Comparison of ENCODE assay signal across 9 cellular contexts in the genomic region with DNA sequence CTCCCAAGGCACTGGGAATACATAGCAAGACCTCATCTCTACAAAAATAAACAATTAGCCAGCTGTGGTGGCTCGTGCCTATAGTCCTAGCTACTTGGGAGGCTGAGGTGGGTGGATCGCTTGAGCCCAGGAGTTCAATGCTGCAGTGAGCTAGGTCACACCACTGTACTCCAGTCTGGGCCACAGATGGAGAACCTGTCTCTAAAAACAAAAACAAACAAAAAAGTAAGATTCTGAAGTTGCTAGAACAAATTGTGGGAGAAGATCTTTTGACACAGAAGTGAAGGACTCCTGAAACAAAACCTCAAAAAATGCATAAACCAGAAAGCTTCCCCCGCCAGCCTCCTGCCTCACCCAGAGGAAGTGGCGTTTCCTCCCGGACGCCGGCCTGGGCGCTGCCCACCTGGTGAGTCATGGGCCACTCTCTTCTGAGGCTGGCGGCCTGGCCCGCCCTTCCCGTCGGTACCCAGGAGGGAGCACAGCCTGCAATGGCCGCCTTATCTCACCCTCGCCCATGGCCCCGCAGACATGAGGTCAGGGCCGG. TPM values are rescaled to one million over a fixed set of nuclear protein-coding genes. Genes with fewer than 3 reads are reported as not detected.
DNase-seq lines count a peak whose midpoint lies in the region; ATAC-seq and TF ChIP-seq lines count a peak whose summit lies in the region.
"Had no signal": no experiment of that assay in that cellular context is flagged by ENCODE, and none has a peak within 500 bp of the region (broad histone marks: within the 10 kb centered on the region; RNA-seq: fewer than 3 reads in every experiment).

No MANE protein-coding gene starts in this region.

- in situ Hi-C loops in ACHN (cut with HindIII; ENCODE audit: low pct_ligation_motif_present, low pct_unique_long_range_greater_than_20kb, low sequenced_read_pairs), result loop anchor here (25.0 kb wide), 1 partner anchor 140 kb away; a partner anchor contains a TSS

- peak overlapping the region; percentile 84 for H3K27ac Mint-ChIP-seq in HFFc6
- H3K27ac Mint-ChIP-seq in activated CD4-positive, alpha-beta memory T cell treated with anti-CD3 and anti-CD28 coated beads for 36 hours, result peak overlapping the region; percentile 42
- peak overlapping the region; percentile 73 to 86 (median 81) for H3K27ac Mint-ChIP-seq in immature natural killer cell
- H3K27ac Mint-ChIP-seq: activated naive CD8-positive, alpha-beta T cell had no signal

- H3K4me3 Mint-ChIP-seq in HFFc6, result peak overlapping the region; percentile 65
- no peak overlapping the region for H3K4me3 Mint-ChIP-seq in activated CD4-positive, alpha-beta memory T cell treated with anti-CD3 and anti-CD28 coated beads for 36 hours
- peak overlapping the region; percentile 50 to 77 (median 57) for H3K4me3 Mint-ChIP-seq in immature natural killer cell
- H3K4me3 Mint-ChIP-seq: activated naive CD8-positive, alpha-beta T cell had no signal

- CTCF ChIA-PET in activated CD4-positive, alpha-beta memory T cell treated with anti-CD3 and anti-CD28 coated beads for 36 hours (lab: Charles Lee), result no interaction called here

- peaks cover 9% of the 10 kb centered on the region; the same call in 1 of the 2 replicates for H3K27me3 Mint-ChIP-seq in HFFc6 (ENCODE audit: insufficient read depth)
- H3K27me3 Mint-ChIP-seq in activated CD4-positive, alpha-beta memory T cell treated with anti-CD3 and anti-CD28 coated beads for 36 hours, result peaks cover 5% of the 10 kb centered on the region
- H3K27me3 Mint-ChIP-seq in immature natural killer cell (ENCODE audit: low read depth in 3 of 3), result peaks cover 0 to 5% (median 2%) of the 10 kb centered on the region in 3 donors

- H3K9me3 Mint-ChIP-seq in HFFc6, result no peaks in the 10 kb centered on the region
- no peaks in the 10 kb centered on the region for H3K9me3 Mint-ChIP-seq in activated CD4-positive, alpha-beta memory T cell treated with anti-CD3 and anti-CD28 coated beads for 36 hours
- H3K9me3 Mint-ChIP-seq in immature natural killer cell, result no peaks in the 10 kb centered on the region

- intact Hi-C loops in activated CD4-positive, alpha-beta memory T cell treated with anti-CD3 and anti-CD28 coated beads for 36 hours (cut with micrococcal nuclease), result no loop called here

- no peak for TF ChIP-seq CTCF in HFFc6 (IDR thresholded peaks at IDR 0.05)

- H3K36me3 Mint-ChIP-seq in HFFc6 (ENCODE audit: low read depth) (no peaks in the 10 kb centered on the region), immature natural killer cell (no peaks in the 10 kb centered on the region)
- H3K36me3 Mint-ChIP-seq in activated CD4-positive, alpha-beta memory T cell treated with anti-CD3 and anti-CD28 coated beads for 36 hours, result no peaks in the 10 kb centered on the region
- H3K36me3 Mint-ChIP-seq: activated naive CD8-positive, alpha-beta T cell had no signal

- ATAC-seq in GM21529 (IDR thresholded peaks at IDR 0.05; ENCODE audit: unreplicated experiment), result no peak
- no peak for ATAC-seq in HG03442 (IDR thresholded peaks at IDR 0.05; ENCODE audit: unreplicated experiment)
- ATAC-seq in HG02981 (IDR thresholded peaks at IDR 0.05; ENCODE audit: unreplicated experiment), result no peak

- POLR2A ChIA-PET in activated CD4-positive, alpha-beta memory T cell treated with anti-CD3 and anti-CD28 coated beads for 36 hours (lab: Charles Lee), result no interaction called here

- DNase-seq in ACHN (peak; percentile 81), HFFc6 (peak; percentile 58), immature natural killer cell (peak; percentile 51 to 59 (median 52))
- DNase-seq in activated CD4-positive, alpha-beta memory T cell treated with anti-CD3 and anti-CD28 coated beads for 36 hours, result peak; percentile 17
- no peak for DNase-seq in effector CD4-positive, alpha-beta T cell

- H3K4me1 Mint-ChIP-seq in HFFc6 (ENCODE audit: low read depth), result peaks cover 45% of the 10 kb centered on the region
- H3K4me1 Mint-ChIP-seq in activated CD4-positive, alpha-beta memory T cell treated with anti-CD3 and anti-CD28 coated beads for 36 hours (ENCODE audit: low read depth), result peaks cover 6% of the 10 kb centered on the region
- H3K4me1 Mint-ChIP-seq in immature natural killer cell, result peaks cover 27 to 28% of the 10 kb centered on the region in 2 donors

RNA-seq across cellular contexts. Expression of a gene that starts 25.4 kb away (rescaled TPM):
- total RNA-seq in HFFc6 (2021; fragmentation: NEBNext Ultra II Directional; extraction: Animal tissue kit (Norgen Biotek cat#: 25700)), result 10 to 100 TPM in 5 of 6 experiments, 1 to 10 TPM in 1; 4.7 to 25.8 (median 19.1) TPM
- not detected for total RNA-seq in activated CD4-positive, alpha-beta memory T cell treated with anti-CD3 and anti-CD28 coated beads for 36 hours
- polyA plus RNA-seq in immature natural killer cell, result not detected

Comparison
In these comparisons a context has a peak if more than half of its experiments do, and no peak if none do; other contexts are left out.
1. RNA of a gene that starts 25.4 kb away (total RNA-seq): 4.7 to 25.8 TPM in HFFc6; not detected in activated CD4-positive, alpha-beta memory T cell treated with anti-CD3 and anti-CD28 coated beads for 36 hours; every median in the first group is over 4 times any median in the second.
2. Peak in every context shown above with its lines, with median percentiles within 50 percentile points of each other: H3K27ac Mint-ChIP-seq.